ENCODE assay signal across 1 cellular context in genomic region chr3:71054312-71054711, GRCh38.
TF ChIP-seq lines count a peak whose summit lies in the region.

No MANE protein-coding gene starts in this region.

TF ChIP-seq in GM23338, 12 proteins besides CTCF, POLR2A, EP300 and RAD21 (continued from another document):
- TF ChIP-seq, protein P1, sequence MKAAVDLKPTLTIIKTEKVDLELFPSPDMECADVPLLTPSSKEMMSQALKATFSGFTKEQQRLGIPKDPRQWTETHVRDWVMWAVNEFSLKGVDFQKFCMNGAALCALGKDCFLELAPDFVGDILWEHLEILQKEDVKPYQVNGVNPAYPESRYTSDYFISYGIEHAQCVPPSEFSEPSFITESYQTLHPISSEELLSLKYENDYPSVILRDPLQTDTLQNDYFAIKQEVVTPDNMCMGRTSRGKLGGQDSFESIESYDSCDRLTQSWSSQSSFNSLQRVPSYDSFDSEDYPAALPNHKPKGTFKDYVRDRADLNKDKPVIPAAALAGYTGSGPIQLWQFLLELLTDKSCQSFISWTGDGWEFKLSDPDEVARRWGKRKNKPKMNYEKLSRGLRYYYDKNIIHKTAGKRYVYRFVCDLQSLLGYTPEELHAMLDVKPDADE (IDR thresholded peaks at IDR 0.05) = no peak
- TF ChIP-seq JUNB (IDR thresholded peaks at IDR 0.05; ENCODE audit: unreplicated experiment) (no peak), STAT1 (IDR thresholded peaks at IDR 0.05; ENCODE audit: unreplicated experiment) (no peak), NANOG (IDR thresholded peaks at IDR 0.05; ENCODE audit: borderline replicate concordance) (no peak), EZH2phosphoT487 (IDR thresholded peaks at IDR 0.05; ENCODE audit: unreplicated experiment) (no peak), EZH2 (IDR thresholded peaks at IDR 0.05; ENCODE audit: low read depth, unreplicated experiment) (no peak), CREB1 (CRISPR knock-in tag; IDR thresholded peaks at IDR 0.05; ENCODE audit: low read depth) (no peak)
TF ChIP-seq in GM23338: peak in this region for 0.
